ENCODE assay signal across 8 cellular contexts in genomic region chr1:155137129-155137528, GRCh38. TPM values are rescaled to one million over a fixed set of nuclear protein-coding genes. Genes with fewer than 3 reads are reported as not detected.
DNase-seq lines count a peak whose midpoint lies in the region; ATAC-seq lines count a peak whose summit lies in the region.

No MANE protein-coding gene starts in this region.

- H3K9me3 ChIP-seq in iPS-18c (ENCODE audit: control insufficient read depth, insufficient read depth, low read length): no peaks in the 10 kb centered on the region
- H3K9me3 ChIP-seq in SJCRH30 (replicated peaks): no peaks in the 10 kb centered on the region

- peak overlapping the region; percentile 43; the same call in 1 of the 2 replicates for H3K4me3 ChIP-seq in iPS-18c (ENCODE audit: insufficient read depth, low read depth, low read length)
- no peak overlapping the region; the same call in 1 of the 2 replicates for H3K4me3 ChIP-seq in SJCRH30

- H3K27ac ChIP-seq in SJCRH30: no peak overlapping the region

- peak overlapping the region; percentile 97 for H3K27ac Mint-ChIP-seq in T-helper 1 cell treated with Interleukin-12 subunit alpha and Interleukin-12 subunit beta and Interleukin-4 antibody, amounts not matched to agents 30 μg/mL and 1 μg/mL, for 36 hours
- peak overlapping the region; percentile 99 for H3K27ac Mint-ChIP-seq in activated naive CD8-positive, alpha-beta T cell treated with anti-CD3 and anti-CD28 coated beads for 36 hours
- H3K27ac Mint-ChIP-seq in stimulated activated naive CD8-positive, alpha-beta T cell treated with anti-CD3 and anti-CD28 coated beads, Interleukin-15, amount 100 ng/mL, for 72 hours: peak overlapping the region; percentile 12 to 42

- no peaks in the 10 kb centered on the region for H3K9me3 Mint-ChIP-seq in T-helper 1 cell treated with Interleukin-12 subunit alpha and Interleukin-12 subunit beta and Interleukin-4 antibody, amounts not matched to agents 30 μg/mL and 1 μg/mL, for 36 hours
- H3K9me3 Mint-ChIP-seq in activated naive CD8-positive, alpha-beta T cell treated with anti-CD3 and anti-CD28 coated beads for 36 hours: no peaks in the 10 kb centered on the region
- no peaks in the 10 kb centered on the region for H3K9me3 Mint-ChIP-seq in stimulated activated naive CD8-positive, alpha-beta T cell treated with anti-CD3 and anti-CD28 coated beads, Interleukin-15, amount 100 ng/mL, for 72 hours

- no peak for ATAC-seq in stimulated activated naive CD8-positive, alpha-beta T cell treated with anti-CD3 and anti-CD28 coated beads, Interleukin-15, amount 100 ng/mL, for 72 hours
- ATAC-seq in HG03097 (IDR thresholded peaks at IDR 0.05; ENCODE audit: low FRiP score, unreplicated experiment): no peak

- H3K36me3 ChIP-seq in SJCRH30: no peaks in the 10 kb centered on the region

- peaks cover 37% of the 10 kb centered on the region for H3K4me1 Mint-ChIP-seq in T-helper 1 cell treated with Interleukin-12 subunit alpha and Interleukin-12 subunit beta and Interleukin-4 antibody, amounts not matched to agents 30 μg/mL and 1 μg/mL, for 36 hours (ENCODE audit: low read depth)
- H3K4me1 Mint-ChIP-seq in activated naive CD8-positive, alpha-beta T cell treated with anti-CD3 and anti-CD28 coated beads for 36 hours: peaks cover 35% of the 10 kb centered on the region
- peaks cover 36% of the 10 kb centered on the region for H3K4me1 Mint-ChIP-seq in stimulated activated naive CD8-positive, alpha-beta T cell treated with anti-CD3 and anti-CD28 coated beads, Interleukin-15, amount 100 ng/mL, for 72 hours

- DNase-seq in T-helper 1 cell (no peak), SJCRH30 (no peak), NCI-H1105 treated with DMSO at 0.1 percent for 48 hours (lab: John Stamatoyannopoulos, UW) (no peak)
- DNase-seq in activated naive CD8-positive, alpha-beta T cell treated with anti-CD3 and anti-CD28 coated beads for 36 hours: no peak
- no peak for DNase-seq in stimulated activated naive CD8-positive, alpha-beta T cell treated with anti-CD3 and anti-CD28 coated beads, Interleukin-15, amount 100 ng/mL, for 72 hours

- peak overlapping the region; percentile 99 for H3K4me3 Mint-ChIP-seq in T-helper 1 cell treated with Interleukin-12 subunit alpha and Interleukin-12 subunit beta and Interleukin-4 antibody, amounts not matched to agents 30 μg/mL and 1 μg/mL, for 36 hours
- peak overlapping the region; percentile 96 for H3K4me3 Mint-ChIP-seq in activated naive CD8-positive, alpha-beta T cell treated with anti-CD3 and anti-CD28 coated beads for 36 hours
- peak overlapping the region; percentile 92 to 98 for H3K4me3 Mint-ChIP-seq in stimulated activated naive CD8-positive, alpha-beta T cell treated with anti-CD3 and anti-CD28 coated beads, Interleukin-15, amount 100 ng/mL, for 72 hours

- no peaks in the 10 kb centered on the region for H3K27me3 ChIP-seq in SJCRH30

- H3K36me3 Mint-ChIP-seq in T-helper 1 cell treated with Interleukin-12 subunit alpha and Interleukin-12 subunit beta and Interleukin-4 antibody, amounts not matched to agents 30 μg/mL and 1 μg/mL, for 36 hours (ENCODE audit: low read depth): peaks cover 17% of the 10 kb centered on the region
- H3K36me3 Mint-ChIP-seq in activated naive CD8-positive, alpha-beta T cell treated with anti-CD3 and anti-CD28 coated beads for 36 hours: peaks cover 36% of the 10 kb centered on the region

- no peaks in the 10 kb centered on the region; the same call in 1 of the 2 replicates for H3K4me1 ChIP-seq in SJCRH30

- H3K27me3 Mint-ChIP-seq in T-helper 1 cell treated with Interleukin-12 subunit alpha and Interleukin-12 subunit beta and Interleukin-4 antibody, amounts not matched to agents 30 μg/mL and 1 μg/mL, for 36 hours (ENCODE audit: low read depth): no peaks in the 10 kb centered on the region
- peaks cover 3% of the 10 kb centered on the region for H3K27me3 Mint-ChIP-seq in activated naive CD8-positive, alpha-beta T cell treated with anti-CD3 and anti-CD28 coated beads for 36 hours
- no peaks in the 10 kb centered on the region for H3K27me3 Mint-ChIP-seq in stimulated activated naive CD8-positive, alpha-beta T cell treated with anti-CD3 and anti-CD28 coated beads, Interleukin-15, amount 100 ng/mL, for 72 hours

RNA-seq across cellular contexts. Expression of gene SLC50A1, which starts 1.5 kb away (rescaled TPM):
- total RNA-seq in activated naive CD8-positive, alpha-beta T cell treated with anti-CD3 and anti-CD28 coated beads for 36 hours: 10 to 100 TPM; 50.6 to 51.3 TPM
- 12.9 and 14.8 TPM in 2 replicates for total RNA-seq in SJCRH30 (2014; rRNA removed; shearing (Covaris generic))

RNA-seq across cellular contexts. Expression of gene DPM3, which starts 3.2 kb away (rescaled TPM):
- 10 to 100 TPM; 26.8 to 29.2 TPM for total RNA-seq in activated naive CD8-positive, alpha-beta T cell treated with anti-CD3 and anti-CD28 coated beads for 36 hours
- total RNA-seq in SJCRH30 (2014; rRNA removed; shearing (Covaris generic)): 16.1 and 16.8 TPM in 2 replicates

RNA-seq across cellular contexts. Expression of gene EFNA1, which starts 9.5 kb away (rescaled TPM):
- total RNA-seq in activated naive CD8-positive, alpha-beta T cell treated with anti-CD3 and anti-CD28 coated beads for 36 hours: under 1 TPM; 0.49 to 0.74 TPM
- 1.8 and 2.2 TPM in 2 replicates for total RNA-seq in SJCRH30 (2014; rRNA removed; shearing (Covaris generic))

RNA-seq across cellular contexts. Expression of gene KRTCAP2, which starts 36.0 kb away (rescaled TPM):
- 100 to 1,000 TPM; 135 to 145 TPM for total RNA-seq in activated naive CD8-positive, alpha-beta T cell treated with anti-CD3 and anti-CD28 coated beads for 36 hours
- 84.2 and 90.9 TPM in 2 replicates for total RNA-seq in SJCRH30 (2014; rRNA removed; shearing (Covaris generic))

RNA-seq across cellular contexts. Expression of gene TRIM46, which starts 36.5 kb away (rescaled TPM):
- total RNA-seq in activated naive CD8-positive, alpha-beta T cell treated with anti-CD3 and anti-CD28 coated beads for 36 hours: 1 to 10 TPM; 4.6 to 4.9 TPM
- 0.79 and 1.0 TPM in 2 replicates for total RNA-seq in SJCRH30 (2014; rRNA removed; shearing (Covaris generic))

Comparison
In these comparisons a context has a peak if more than half of its experiments do, and no peak if none do; other contexts are left out.
1. H3K27ac Mint-ChIP-seq: peak in every context shown above with its lines; median percentile 99 in activated naive CD8-positive, alpha-beta T cell treated with anti-CD3 and anti-CD28 coated beads for 36 hours; 97 in T-helper 1 cell treated with Interleukin-12 subunit alpha and Interleukin-12 subunit beta and Interleukin-4 antibody, amounts not matched to agents 30 μg/mL and 1 μg/mL, for 36 hours; 27 in stimulated activated naive CD8-positive, alpha-beta T cell treated with anti-CD3 and anti-CD28 coated beads, Interleukin-15, amount 100 ng/mL, for 72 hours.